Comparison of ENCODE assay signal across 2 cellular contexts in genomic region chr17:13002761-13003453, GRCh38.
TF ChIP-seq lines count a peak whose summit lies in the region.

No MANE protein-coding gene starts in this region.

TF ChIP-seq in IMR-90, 13 proteins besides CTCF, POLR2A, EP300 and RAD21:
- TF ChIP-seq RFX5 (IDR thresholded peaks at IDR 0.05; ENCODE audit: low read depth, low read length) (no peak), SMC3 (IDR thresholded peaks at IDR 0.05; ENCODE audit: low read depth, low read length) (peak; percentile 80)
TF ChIP-seq in IMR-90: peak in this region for 1.

TF ChIP-seq in GM12878, 131 proteins besides CTCF, POLR2A, EP300 and RAD21:
- no peak for TF ChIP-seq RB1 (IDR thresholded peaks at IDR 0.05; ENCODE audit: borderline replicate concordance)
- TF ChIP-seq SREBF1 (IDR thresholded peaks at IDR 0.05; ENCODE audit: low read length) = no peak
- TF ChIP-seq DPF2 (IDR thresholded peaks at IDR 0.05) = no peak
- no peak for TF ChIP-seq MYB (IDR thresholded peaks at IDR 0.05; ENCODE audit: borderline replicate concordance, low read depth, low read length)
- peak; percentile 57; the same call in 1 of the 2 replicates for TF ChIP-seq SMC3 (IDR thresholded peaks at IDR 0.05; ENCODE audit: borderline replicate concordance, low read length)
- TF ChIP-seq GATAD2B (conservative IDR thresholded peaks at IDR 0.05; ENCODE audit: low read depth) = no peak
- TF ChIP-seq POU2F2 (IDR thresholded peaks at IDR 0.05; ENCODE audit: borderline replicate concordance, low read depth, low read length) = no peak
- TF ChIP-seq POLR2AphosphoS5 (IDR thresholded peaks at IDR 0.05; ENCODE audit: low read length) = no peak
- TF ChIP-seq TCF3 (IDR thresholded peaks at IDR 0.05; ENCODE audit: borderline replicate concordance, insufficient read depth, low read depth, low read length) = no peak
- peak; percentile 18; the same call in 1 of the 2 replicates for TF ChIP-seq IKZF1 (conservative IDR thresholded peaks at IDR 0.05)
- TF ChIP-seq, protein P1, sequence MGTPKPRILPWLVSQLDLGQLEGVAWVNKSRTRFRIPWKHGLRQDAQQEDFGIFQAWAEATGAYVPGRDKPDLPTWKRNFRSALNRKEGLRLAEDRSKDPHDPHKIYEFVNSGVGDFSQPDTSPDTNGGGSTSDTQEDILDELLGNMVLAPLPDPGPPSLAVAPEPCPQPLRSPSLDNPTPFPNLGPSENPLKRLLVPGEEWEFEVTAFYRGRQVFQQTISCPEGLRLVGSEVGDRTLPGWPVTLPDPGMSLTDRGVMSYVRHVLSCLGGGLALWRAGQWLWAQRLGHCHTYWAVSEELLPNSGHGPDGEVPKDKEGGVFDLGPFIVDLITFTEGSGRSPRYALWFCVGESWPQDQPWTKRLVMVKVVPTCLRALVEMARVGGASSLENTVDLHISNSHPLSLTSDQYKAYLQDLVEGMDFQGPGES (IDR thresholded peaks at IDR 0.05) = no peak
- TF ChIP-seq KLF5 (IDR thresholded peaks at IDR 0.05; ENCODE audit: partially characterized antibody) = no peak
- TF ChIP-seq RUNX3 (IDR thresholded peaks at IDR 0.05; ENCODE audit: low read length) = 0 out of 2 replicates have a peak, but pooled peaks have one; percentile 8
- TF ChIP-seq SRF (IDR thresholded peaks at IDR 0.05; ENCODE audit: low read depth in 2 of 2, low read length in 2 of 2) = no peak
- TF ChIP-seq CEBPB (IDR thresholded peaks at IDR 0.05; ENCODE audit: borderline replicate concordance in 1 of 2, low read depth in 2 of 2, low read length in 2 of 2) = no peak
- no peak for TF ChIP-seq SREBF2 (IDR thresholded peaks at IDR 0.05; ENCODE audit: low read length)
- TF ChIP-seq IKZF2 (IDR thresholded peaks at IDR 0.05) = peak in 1 of 2 experiments; percentile 17; a peak in 1 of 4 replicates
- TF ChIP-seq TCF12 (IDR thresholded peaks at IDR 0.05; ENCODE audit: low read depth, low read length) = no peak
- TF ChIP-seq EZH2 (IDR thresholded peaks at IDR 0.05; ENCODE audit: borderline replicate concordance, control insufficient read depth, low read depth, low read length) = no peak
